8 cellular contexts compared by ENCODE assay signal in the genomic region with DNA sequence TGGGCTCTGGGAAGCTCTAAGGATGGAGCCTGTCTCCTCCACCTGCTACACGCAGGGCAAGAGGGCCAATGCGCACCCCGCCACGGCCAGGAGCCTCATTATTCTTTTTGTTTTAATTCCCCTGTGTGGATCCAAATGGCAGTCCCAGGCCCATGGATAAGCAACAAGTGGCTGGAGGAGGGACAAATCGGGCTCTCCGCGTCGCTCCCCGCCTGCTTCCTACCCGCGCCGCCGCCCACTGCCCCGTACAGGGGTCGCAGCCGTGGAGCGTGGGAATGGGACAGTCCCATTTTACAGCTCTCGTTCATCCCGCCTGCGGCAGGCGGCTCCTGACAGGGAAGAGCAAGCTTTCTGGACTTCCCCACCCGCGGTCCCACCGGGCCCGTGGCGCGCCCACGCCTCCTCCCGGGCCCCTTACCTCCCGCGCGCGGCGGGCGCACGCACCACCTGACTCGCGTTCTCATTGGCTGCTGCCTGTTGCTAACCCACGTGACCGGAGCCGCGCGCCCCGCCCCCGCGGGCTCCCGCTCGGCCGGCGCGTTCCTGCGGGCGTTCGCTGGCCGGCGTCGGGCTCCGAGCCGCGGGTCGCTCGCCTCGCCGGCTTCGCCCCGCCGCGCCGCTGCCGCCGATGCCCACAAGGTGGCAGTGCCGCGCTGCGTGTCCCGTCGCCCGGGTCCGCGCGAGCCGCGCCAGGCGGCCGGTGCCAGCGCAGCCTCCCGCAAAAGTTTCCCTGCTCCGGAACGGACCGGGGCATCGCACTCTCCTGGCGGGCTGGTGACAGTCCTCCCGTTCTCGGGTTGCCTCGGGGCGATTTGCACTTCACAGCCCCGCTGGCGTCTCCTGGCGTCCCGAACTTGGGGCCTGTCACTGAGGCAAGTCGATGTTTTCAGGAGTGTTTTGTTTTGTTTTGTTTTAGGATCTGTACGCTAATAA.
DNase-seq lines count a peak whose midpoint lies in the region; ATAC-seq and TF ChIP-seq lines count a peak whose summit lies in the region.

No MANE protein-coding gene starts in this region.

- ATAC-seq in HG02840 (IDR thresholded peaks at IDR 0.05; ENCODE audit: low FRiP score, unreplicated experiment) (peak; percentile 90), right cardiac atrium (peak; percentile 97)

- TF ChIP-seq POLR2A in uterus (IDR thresholded peaks at IDR 0.05) = peak in 1 of 2 donors; percentile 61

- peaks cover 3% of the 10 kb centered on the region for H3K27me3 Mint-ChIP-seq in T-helper 1 cell treated with Interleukin-12 subunit alpha and Interleukin-12 subunit beta and Interleukin-4 antibody, amounts not matched to agents 30 μg/mL and 1 μg/mL, for 36 hours (ENCODE audit: low read depth)

- peak overlapping the region; percentile 80 for H3K4me3 Mint-ChIP-seq in T-helper 1 cell treated with Interleukin-12 subunit alpha and Interleukin-12 subunit beta and Interleukin-4 antibody, amounts not matched to agents 30 μg/mL and 1 μg/mL, for 36 hours

- H3K4me1 Mint-ChIP-seq in T-helper 1 cell treated with Interleukin-12 subunit alpha and Interleukin-12 subunit beta and Interleukin-4 antibody, amounts not matched to agents 30 μg/mL and 1 μg/mL, for 36 hours (ENCODE audit: low read depth) = peaks cover 8% of the 10 kb centered on the region

- peaks cover 6% of the 10 kb centered on the region for H3K4me1 ChIP-seq in right cardiac atrium (ENCODE audit: control insufficient read depth, insufficient read depth, low read length)
- H3K4me1 ChIP-seq in uterus = no peaks in the 10 kb centered on the region

- H3K27ac Mint-ChIP-seq in T-helper 1 cell treated with Interleukin-12 subunit alpha and Interleukin-12 subunit beta and Interleukin-4 antibody, amounts not matched to agents 30 μg/mL and 1 μg/mL, for 36 hours = no peak overlapping the region

- H3K4me3 ChIP-seq in right cardiac atrium (ENCODE audit: low read length) = peak overlapping the region; percentile 71
- peak overlapping the region; percentile 49 to 52 for H3K4me3 ChIP-seq in uterus

- H3K9me3 ChIP-seq in right cardiac atrium (ENCODE audit: control insufficient read depth, low read length) (no peaks in the 10 kb centered on the region), uterus (no peaks in the 10 kb centered on the region)

- WGBS in right cardiac atrium = 1% methylated on average over 101 of the region's 101 CpGs

- peak; percentile 99 for DNase-seq in GM13977 (ENCODE audit: low spot score)
- peak; percentile 86 for DNase-seq in NCI-H1436 (lab: John Stamatoyannopoulos, UW)
- peak; percentile 57 to 96 (median 88) for DNase-seq in anterior cingulate cortex (lab: John Stamatoyannopoulos, UW)
- DNase-seq in right cardiac atrium = peak; percentile 95 to 98 (median 98)
- DNase-seq in pulmonary artery endothelial cell (ENCODE audit: low read depth, low spot score) = peak; percentile 60
- DNase-seq in uterus = peak; percentile 87 to 93

- intact Hi-C loops in right cardiac atrium (cut with DNase I) = loop anchor here in 2 of 4 donors (10.0 kb wide), 4 partner anchors 214 to 1414 kb away; partner anchors contain the start of gene JARID2 (in 1 of the 2)
- intact Hi-C loops in uterus (cut with DNase I; ENCODE audit: low total_unique reads) = no loop called here

- TF ChIP-seq CTCF in GM13977 (IDR thresholded peaks at IDR 0.05; ENCODE audit: extremely low read depth, insufficient read depth, missing control alignments) = peak; percentile 96
- peak; percentile 29 to 99 (median 90) for TF ChIP-seq CTCF in uterus (IDR thresholded peaks at IDR 0.05)

- no peaks in the 10 kb centered on the region for H3K9me3 Mint-ChIP-seq in T-helper 1 cell treated with Interleukin-12 subunit alpha and Interleukin-12 subunit beta and Interleukin-4 antibody, amounts not matched to agents 30 μg/mL and 1 μg/mL, for 36 hours

- no peaks in the 10 kb centered on the region for H3K36me3 ChIP-seq in uterus

- no peaks in the 10 kb centered on the region for H3K36me3 Mint-ChIP-seq in T-helper 1 cell treated with Interleukin-12 subunit alpha and Interleukin-12 subunit beta and Interleukin-4 antibody, amounts not matched to agents 30 μg/mL and 1 μg/mL, for 36 hours (ENCODE audit: low read depth)

- H3K27me3 ChIP-seq in right cardiac atrium (ENCODE audit: control insufficient read depth, insufficient read depth) (no peaks in the 10 kb centered on the region), uterus (no peaks in the 10 kb centered on the region)

- peak overlapping the region; percentile 78 for H3K27ac ChIP-seq in right cardiac atrium (ENCODE audit: low read length)
- H3K27ac ChIP-seq in uterus = peak overlapping the region; percentile 70 to 76

- in situ Hi-C loops in GM13977 (cut with MboI; ENCODE audit: low pct_unique_long_range_greater_than_20kb, low sequenced_read_pairs, unreplicated experiment) = loop anchor here (25.0 kb wide), 2 partner anchors 1026 to 1176 kb away; partner anchors contain the start of gene JARID2

Comparison
In these comparisons a context has a peak if more than half of its experiments do, and no peak if none do; other contexts are left out.
1. Peak in every context shown above with its lines: DNase-seq, ATAC-seq, H3K4me3 ChIP-seq and H3K27ac ChIP-seq.